In genomic region chrX:154822029-154822428, GRCh38 we compare ENCODE assay signal across 23 cellular contexts. TPM values are rescaled to one million over a fixed set of nuclear protein-coding genes. Genes with fewer than 3 reads are reported as not detected.
"Had no signal": no experiment of that assay in that cellular context is flagged by ENCODE, and none has a peak within 500 bp of the region (broad histone marks: within the 10 kb centered on the region; RNA-seq: fewer than 3 reads in every experiment).

No MANE protein-coding gene starts in this region.

- H3K27ac Mint-ChIP-seq: naive B cell; nephron; stimulated activated memory B cell treated with anti-CD40 and anti-IgM and Interleukin-4, amounts not matched to agents 10 μg/mL and 1 μg/mL and 100 μg/mL, for 72 hours; stimulated activated naive CD8-positive, alpha-beta T cell treated with anti-CD3 and anti-CD28 coated beads, Interleukin-15, Interleukin-2, amounts not matched to agents 100 ng/mL and 50 ng/mL, for 24 hours had no signal

- H3K9me3 ChIP-seq: heart left ventricle, psoas muscle, right lobe of liver, tibial artery, upper lobe of right lung had no signal

- H3K4me1 Mint-ChIP-seq: nephron had no signal

- H3K36me3 Mint-ChIP-seq: naive B cell; stimulated activated memory B cell treated with anti-CD40 and anti-IgM and Interleukin-4, amounts not matched to agents 10 μg/mL and 1 μg/mL and 100 μg/mL, for 72 hours had no signal

- FAIRE-seq: endometrium, frontal cortex, islet of Langerhans had no signal

- H3K9ac ChIP-seq: parathyroid adenoma had no signal

- H3K27me3 ChIP-seq: heart left ventricle, right lobe of liver, tibial artery, upper lobe of right lung had no signal

- H2AFZ ChIP-seq: parathyroid adenoma had no signal

- H3K79me2 ChIP-seq: parathyroid adenoma had no signal

- H3K27ac ChIP-seq: heart left ventricle, parathyroid adenoma, psoas muscle, right lobe of liver, tibial artery, upper lobe of right lung had no signal

- H3K4me3 Mint-ChIP-seq: naive B cell; nephron; stimulated activated memory B cell treated with anti-CD40 and anti-IgM and Interleukin-4, amounts not matched to agents 10 μg/mL and 1 μg/mL and 100 μg/mL, for 72 hours; stimulated activated naive CD8-positive, alpha-beta T cell treated with anti-CD3 and anti-CD28 coated beads, Interleukin-15, Interleukin-2, amounts not matched to agents 100 ng/mL and 50 ng/mL, for 24 hours had no signal

- H3K4me1 ChIP-seq: heart left ventricle, psoas muscle, right lobe of liver, tibial artery, upper lobe of right lung had no signal

- DNase-seq: effector memory CD4-positive, alpha-beta T cell; heart left ventricle; hippocampal formation; kidney glomerular epithelial cell; naive B cell; psoas muscle; retina; right lobe of liver; stimulated activated CD4-positive, alpha-beta T cell treated with anti-CD3 and anti-CD28 coated beads, Interleukin-4, amount 100 ng/mL, for 1 hour; tibial artery; upper lobe of right lung had no signal

- H3K9me3 Mint-ChIP-seq: stimulated activated memory B cell treated with anti-CD40 and anti-IgM and Interleukin-4, amounts not matched to agents 10 μg/mL and 1 μg/mL and 100 μg/mL, for 72 hours; stimulated activated naive CD8-positive, alpha-beta T cell treated with anti-CD3 and anti-CD28 coated beads, Interleukin-15, Interleukin-2, amounts not matched to agents 100 ng/mL and 50 ng/mL, for 24 hours had no signal

- H3K27me3 Mint-ChIP-seq: naive B cell; stimulated activated memory B cell treated with anti-CD40 and anti-IgM and Interleukin-4, amounts not matched to agents 10 μg/mL and 1 μg/mL and 100 μg/mL, for 72 hours; stimulated activated naive CD8-positive, alpha-beta T cell treated with anti-CD3 and anti-CD28 coated beads, Interleukin-15, Interleukin-2, amounts not matched to agents 100 ng/mL and 50 ng/mL, for 24 hours had no signal

- H3K36me3 ChIP-seq: heart left ventricle, right lobe of liver, tibial artery, upper lobe of right lung had no signal

- H3K4me3 ChIP-seq: heart left ventricle, psoas muscle, right lobe of liver, tibial artery, upper lobe of right lung had no signal

- ATAC-seq: esophagus mucosa; heart left ventricle; psoas muscle; right lobe of liver; stimulated activated memory B cell treated with anti-CD40 and anti-IgM and Interleukin-4, amounts not matched to agents 10 μg/mL and 1 μg/mL and 100 μg/mL, for 72 hours; upper lobe of right lung had no signal

RNA-seq across cellular contexts. Expression of gene SMIM9, which starts 12.4 kb away (rescaled TPM):
- total RNA-seq: esophagus mucosa, fibroblast of lung, frontal cortex, glomerular endothelial cell, psoas muscle, right lobe of liver, temporal lobe, upper lobe of right lung had no signal
- polyA plus RNA-seq: fibroblast of lung, heart left ventricle, liver, psoas muscle had no signal
